39 cellular contexts compared by ENCODE assay signal in the genomic region with DNA sequence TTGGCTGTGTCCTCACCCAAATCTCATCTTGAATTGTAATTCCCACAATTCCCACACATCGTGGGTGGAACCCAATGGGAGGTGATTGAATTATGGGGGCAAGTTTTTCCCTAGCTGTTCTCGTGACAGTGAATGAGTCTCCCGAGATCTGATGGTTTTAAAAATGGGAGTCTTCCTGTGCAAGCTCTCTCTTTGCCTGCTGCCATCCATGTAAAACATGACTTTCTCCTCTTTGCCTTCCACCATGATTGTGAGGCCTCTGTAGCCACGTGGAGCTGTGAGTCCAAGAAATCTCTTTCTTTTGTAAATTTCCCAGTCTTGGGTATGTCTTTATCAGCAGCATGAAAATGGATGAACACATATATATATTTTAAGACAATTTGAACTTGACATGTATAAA.
"Had no signal": no experiment of that assay in that cellular context is flagged by ENCODE, and none has a peak within 500 bp of the region (broad histone marks: within the 10 kb centered on the region; RNA-seq: fewer than 3 reads in every experiment).

No MANE protein-coding gene starts in this region.

- DNase-seq: activated effector memory CD4-positive, alpha-beta T cell treated with anti-CD3 and anti-CD28 coated beads, Interleukin-2, amount 50 U/mL, for 16 hours; activated effector memory CD4-positive, alpha-beta T cell treated with Interleukin-2 at 50 U/mL for 16 hours; activated gamma-delta T cell; activated gamma-delta T cell treated with Interleukin-2 at 50 U/mL for 16 hours; activated naive CD4-positive, alpha-beta T cell; activated naive CD4-positive, alpha-beta T cell treated with anti-CD3 and anti-CD28 coated beads for 36 hours; activated naive CD4-positive, alpha-beta T cell treated with anti-CD3 and anti-CD28 coated beads, Interleukin-2, amount 10 ng/mL, durations not matched to agents 7 days and 5 days; activated naive CD4-positive, alpha-beta T cell treated with anti-CD3 and anti-CD28 coated beads, Interleukin-2, amount 50 U/mL, for 16 hours; activated naive CD4-positive, alpha-beta T cell treated with Interleukin-2 at 50 U/mL for 16 hours; activated naive CD8-positive, alpha-beta T cell treated with anti-CD3 and anti-CD28 coated beads for 36 hours; activated naive CD8-positive, alpha-beta T cell treated with anti-CD3 and anti-CD28 coated beads, Interleukin-2, amount 10 ng/mL, durations not matched to agents 7 days and 5 days; activated naive CD8-positive, alpha-beta T cell treated with anti-CD3 and anti-CD28 coated beads, Interleukin-2, amount 50 U/mL, for 24 hours; activated T-cell treated with anti-CD3 and anti-CD28 coated beads for 4 hours; activated T-cell treated with anti-CD3 and anti-CD28 coated beads, Interleukin-2, amount 50 U/mL, for 1 hour; activated T-cell treated with anti-CD3 and anti-CD28 coated beads, Interleukin-2, amount 50 U/mL, for 24 hours; activated T-cell treated with anti-CD3 and anti-CD28 coated beads, Interleukin-2, amount 50 U/mL, for 4 hours; activated T-cell treated with anti-CD3 and anti-CD28 coated beads, Interleukin-2, amount 50 U/mL, for 48 hours; activated T-cell treated with anti-CD3 and anti-CD28 coated beads, Interleukin-2, amount 50 U/mL, for 72 hours; adrenal gland; amniotic stem cell; amygdala; anterior cingulate cortex; aorta; body of pancreas; brain microvascular endothelial cell; central memory CD4-positive, alpha-beta T cell; cerebellar nuclear complex had no signal

- H3K4me1 Mint-ChIP-seq: activated naive CD4-positive, alpha-beta T cell treated with anti-CD3 and anti-CD28 coated beads, Interleukin-2, amount 10 ng/mL, durations not matched to agents 7 days and 5 days; activated naive CD4-positive, alpha-beta T cell treated with anti-CD3 and anti-CD28 coated beads, Interleukin-2, amount 50 U/mL, for 24 hours; activated naive CD8-positive, alpha-beta T cell treated with anti-CD3 and anti-CD28 coated beads for 36 hours; activated naive CD8-positive, alpha-beta T cell treated with anti-CD3 and anti-CD28 coated beads, Interleukin-2, amount 10 ng/mL, durations not matched to agents 7 days and 5 days; activated naive CD8-positive, alpha-beta T cell treated with anti-CD3 and anti-CD28 coated beads, Interleukin-2, amount 50 U/mL, for 24 hours; activated T-helper 17 cell treated with anti-CD3 and anti-CD28 coated beads, Interleukin-2, amount 50 U/mL, for 72 hours; brain; central memory CD8-positive, alpha-beta T cell had no signal

- H3K27me3 Mint-ChIP-seq: activated naive CD4-positive, alpha-beta T cell treated with anti-CD3 and anti-CD28 coated beads, Interleukin-2, amount 10 ng/mL, durations not matched to agents 7 days and 5 days; central memory CD8-positive, alpha-beta T cell had no signal

- H3K36me3 Mint-ChIP-seq: activated naive CD4-positive, alpha-beta T cell treated with anti-CD3 and anti-CD28 coated beads, Interleukin-2, amount 10 ng/mL, durations not matched to agents 7 days and 5 days; activated naive CD4-positive, alpha-beta T cell treated with anti-CD3 and anti-CD28 coated beads, Interleukin-2, amount 50 U/mL, for 24 hours; activated naive CD4-positive, alpha-beta T cell treated with anti-CD3 and anti-CD28 coated beads, Interleukin-2, amount 50 U/mL, for 72 hours; activated naive CD8-positive, alpha-beta T cell; activated naive CD8-positive, alpha-beta T cell treated with anti-CD3 and anti-CD28 coated beads for 36 hours; activated naive CD8-positive, alpha-beta T cell treated with anti-CD3 and anti-CD28 coated beads, Interleukin-2, amount 10 ng/mL, durations not matched to agents 7 days and 5 days; brain had no signal

- H3K4me3 ChIP-seq: adrenal gland, body of pancreas, breast epithelium, cardiac muscle cell had no signal

- FAIRE-seq: astrocyte, bronchial epithelial cell had no signal

- H3K27ac Mint-ChIP-seq: activated naive CD4-positive, alpha-beta T cell treated with anti-CD3 and anti-CD28 coated beads for 36 hours; activated naive CD4-positive, alpha-beta T cell treated with anti-CD3 and anti-CD28 coated beads, Interleukin-2, amount 10 ng/mL, durations not matched to agents 7 days and 5 days; activated naive CD4-positive, alpha-beta T cell treated with anti-CD3 and anti-CD28 coated beads, Interleukin-2, amount 50 U/mL, for 24 hours; activated naive CD4-positive, alpha-beta T cell treated with anti-CD3 and anti-CD28 coated beads, Interleukin-2, amount 50 U/mL, for 72 hours; activated naive CD8-positive, alpha-beta T cell; activated naive CD8-positive, alpha-beta T cell treated with anti-CD3 and anti-CD28 coated beads for 36 hours; activated naive CD8-positive, alpha-beta T cell treated with anti-CD3 and anti-CD28 coated beads, Interleukin-2, amount 10 ng/mL, durations not matched to agents 7 days and 5 days; activated naive CD8-positive, alpha-beta T cell treated with anti-CD3 and anti-CD28 coated beads, Interleukin-2, amount 50 U/mL, for 24 hours; activated T-cell treated with anti-CD3 and anti-CD28 coated beads, Interleukin-2, amount 50 U/mL, for 24 hours; activated T-cell treated with anti-CD3 and anti-CD28 coated beads, Interleukin-2, amount 50 U/mL, for 72 hours; activated T-helper 1 cell treated with anti-CD3 and anti-CD28 coated beads, Interleukin-12 subunit alpha, Interleukin-12 subunit beta, Interleukin-2, Interleukin-4 antibody, amounts not matched to agents 30 ng/mL and 10 ng/mL and 1 ng/mL, durations not matched to agents 14 hours and 24 hours and 36 hours; activated T-helper 17 cell treated with anti-CD3 and anti-CD28 coated beads, Interleukin-2, amount 50 U/mL, for 72 hours; activated T-helper 2 cell treated with anti-CD3 and anti-CD28 coated beads, Interferon-gamma antibody, Interleukin-2, Interleukin-4, amounts not matched to agents 10 μg/mL and 5 μg/mL and 100 μg/mL, durations not matched to agents 14 hours and 24 hours and 36 hours; brain had no signal

- H3K27me3 ChIP-seq: adrenal gland, body of pancreas, brain microvascular endothelial cell, breast epithelium, cardiac muscle cell had no signal

- H3K9me3 ChIP-seq: adrenal gland, body of pancreas, breast epithelium had no signal

- H3K36me3 ChIP-seq: adrenal gland, brain microvascular endothelial cell, breast epithelium, cardiac muscle cell had no signal

- H3K4me1 ChIP-seq: adrenal gland, body of pancreas, breast epithelium had no signal

- H3K27ac ChIP-seq: adrenal gland, body of pancreas, brain microvascular endothelial cell, breast epithelium, cardiac muscle cell had no signal

- H3K9me3 Mint-ChIP-seq: activated naive CD4-positive, alpha-beta T cell treated with anti-CD3 and anti-CD28 coated beads, Interleukin-2, amount 10 ng/mL, durations not matched to agents 7 days and 5 days; activated naive CD8-positive, alpha-beta T cell treated with anti-CD3 and anti-CD28 coated beads, Interleukin-2, amount 10 ng/mL, durations not matched to agents 7 days and 5 days; activated T-helper 17 cell treated with anti-CD3 and anti-CD28 coated beads, Interleukin-2, amount 50 U/mL, for 72 hours; central memory CD8-positive, alpha-beta T cell had no signal

- ATAC-seq: activated naive CD4-positive, alpha-beta T cell treated with anti-CD3 and anti-CD28 coated beads, Interleukin-2, amount 50 U/mL, for 72 hours; activated naive CD8-positive, alpha-beta T cell treated with anti-CD3 and anti-CD28 coated beads, Interleukin-2, amount 50 U/mL, for 24 hours; activated T-cell treated with anti-CD3 and anti-CD28 coated beads, Interleukin-2, amount 50 U/mL, for 4 hours; activated T-cell treated with anti-CD3 and anti-CD28 coated beads, Interleukin-2, amount 50 U/mL, for 72 hours; activated T-helper 17 cell treated with anti-CD3 and anti-CD28 coated beads, Interleukin-2, amount 50 U/mL, for 72 hours; body of pancreas had no signal

- H3K4me3 Mint-ChIP-seq: activated naive CD4-positive, alpha-beta T cell treated with anti-CD3 and anti-CD28 coated beads for 36 hours; activated naive CD4-positive, alpha-beta T cell treated with anti-CD3 and anti-CD28 coated beads, Interleukin-2, amount 10 ng/mL, durations not matched to agents 7 days and 5 days; activated naive CD4-positive, alpha-beta T cell treated with anti-CD3 and anti-CD28 coated beads, Interleukin-2, amount 50 U/mL, for 24 hours; activated naive CD8-positive, alpha-beta T cell; activated naive CD8-positive, alpha-beta T cell treated with anti-CD3 and anti-CD28 coated beads for 36 hours; activated naive CD8-positive, alpha-beta T cell treated with anti-CD3 and anti-CD28 coated beads, Interleukin-2, amount 10 ng/mL, durations not matched to agents 7 days and 5 days; activated naive CD8-positive, alpha-beta T cell treated with anti-CD3 and anti-CD28 coated beads, Interleukin-2, amount 50 U/mL, for 24 hours; activated T-cell treated with anti-CD3 and anti-CD28 coated beads, Interleukin-2, amount 50 U/mL, for 24 hours; activated T-cell treated with anti-CD3 and anti-CD28 coated beads, Interleukin-2, amount 50 U/mL, for 4 hours; activated T-cell treated with anti-CD3 and anti-CD28 coated beads, Interleukin-2, amount 50 U/mL, for 72 hours; activated T-helper 1 cell treated with anti-CD3 and anti-CD28 coated beads, Interleukin-12 subunit alpha, Interleukin-12 subunit beta, Interleukin-2, Interleukin-4 antibody, amounts not matched to agents 30 ng/mL and 10 ng/mL and 1 ng/mL, durations not matched to agents 14 hours and 24 hours and 36 hours; activated T-helper 17 cell treated with anti-CD3 and anti-CD28 coated beads, Interleukin-2, amount 50 U/mL, for 72 hours; brain; central memory CD8-positive, alpha-beta T cell had no signal
